In the genomic region with DNA sequence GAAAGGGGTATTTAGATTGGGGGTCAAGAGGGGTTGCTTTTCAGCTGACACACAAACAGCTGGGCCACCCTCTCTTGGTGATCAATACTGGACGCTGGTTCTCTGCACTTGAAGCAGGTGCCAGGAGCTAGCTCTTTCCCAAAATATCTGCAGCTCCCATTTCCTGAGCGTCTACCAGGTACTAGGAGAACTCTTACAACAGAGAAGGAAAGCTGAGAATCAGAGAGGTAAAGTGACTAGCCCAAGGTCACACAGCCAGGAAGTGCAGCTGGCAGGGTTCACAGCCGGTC, we compare ENCODE assay signal across 1 cellular context.
TF ChIP-seq lines count a peak whose summit lies in the region.

No MANE protein-coding gene starts in this region.

TF ChIP-seq in IMR-90, 13 proteins besides CTCF, POLR2A, EP300 and RAD21:
- TF ChIP-seq RFX5 (IDR thresholded peaks at IDR 0.05; ENCODE audit: low read depth, low read length) (no peak), RCOR1 (IDR thresholded peaks at IDR 0.05; ENCODE audit: insufficient replicate concordance, low read length) (no peak), CHD1 (IDR thresholded peaks at IDR 0.05; ENCODE audit: low read depth, low read length) (no peak), BHLHE40 (IDR thresholded peaks at IDR 0.05; ENCODE audit: low read depth, low read length) (no peak), MXI1 (IDR thresholded peaks at IDR 0.05; ENCODE audit: borderline replicate concordance, low read depth, low read length) (no peak), FOS (IDR thresholded peaks at IDR 0.05; ENCODE audit: low read depth, low read length) (no peak), MAFK (IDR thresholded peaks at IDR 0.05; ENCODE audit: low read depth, low read length) (no peak), MAZ (IDR thresholded peaks at IDR 0.05; ENCODE audit: borderline replicate concordance, low read depth, low read length) (no peak), NFE2L2 (IDR thresholded peaks at IDR 0.05; ENCODE audit: low read depth, low read length) (no peak), SMC3 (IDR thresholded peaks at IDR 0.05; ENCODE audit: low read depth, low read length) (no peak), CEBPB (IDR thresholded peaks at IDR 0.05; ENCODE audit: low read depth, low read length) (no peak)
- TF ChIP-seq, protein P1, sequence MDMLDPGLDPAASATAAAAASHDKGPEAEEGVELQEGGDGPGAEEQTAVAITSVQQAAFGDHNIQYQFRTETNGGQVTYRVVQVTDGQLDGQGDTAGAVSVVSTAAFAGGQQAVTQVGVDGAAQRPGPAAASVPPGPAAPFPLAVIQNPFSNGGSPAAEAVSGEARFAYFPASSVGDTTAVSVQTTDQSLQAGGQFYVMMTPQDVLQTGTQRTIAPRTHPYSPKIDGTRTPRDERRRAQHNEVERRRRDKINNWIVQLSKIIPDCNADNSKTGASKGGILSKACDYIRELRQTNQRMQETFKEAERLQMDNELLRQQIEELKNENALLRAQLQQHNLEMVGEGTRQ (IDR thresholded peaks at IDR 0.05; ENCODE audit: low read depth, low read length) = no peak
- TF ChIP-seq, protein P2, sequence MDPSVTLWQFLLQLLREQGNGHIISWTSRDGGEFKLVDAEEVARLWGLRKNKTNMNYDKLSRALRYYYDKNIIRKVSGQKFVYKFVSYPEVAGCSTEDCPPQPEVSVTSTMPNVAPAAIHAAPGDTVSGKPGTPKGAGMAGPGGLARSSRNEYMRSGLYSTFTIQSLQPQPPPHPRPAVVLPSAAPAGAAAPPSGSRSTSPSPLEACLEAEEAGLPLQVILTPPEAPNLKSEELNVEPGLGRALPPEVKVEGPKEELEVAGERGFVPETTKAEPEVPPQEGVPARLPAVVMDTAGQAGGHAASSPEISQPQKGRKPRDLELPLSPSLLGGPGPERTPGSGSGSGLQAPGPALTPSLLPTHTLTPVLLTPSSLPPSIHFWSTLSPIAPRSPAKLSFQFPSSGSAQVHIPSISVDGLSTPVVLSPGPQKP (IDR thresholded peaks at IDR 0.05; ENCODE audit: borderline replicate concordance, low read depth, low read length) = no peak
TF ChIP-seq in IMR-90: peak in this region for 0.
